In the genomic region with DNA sequence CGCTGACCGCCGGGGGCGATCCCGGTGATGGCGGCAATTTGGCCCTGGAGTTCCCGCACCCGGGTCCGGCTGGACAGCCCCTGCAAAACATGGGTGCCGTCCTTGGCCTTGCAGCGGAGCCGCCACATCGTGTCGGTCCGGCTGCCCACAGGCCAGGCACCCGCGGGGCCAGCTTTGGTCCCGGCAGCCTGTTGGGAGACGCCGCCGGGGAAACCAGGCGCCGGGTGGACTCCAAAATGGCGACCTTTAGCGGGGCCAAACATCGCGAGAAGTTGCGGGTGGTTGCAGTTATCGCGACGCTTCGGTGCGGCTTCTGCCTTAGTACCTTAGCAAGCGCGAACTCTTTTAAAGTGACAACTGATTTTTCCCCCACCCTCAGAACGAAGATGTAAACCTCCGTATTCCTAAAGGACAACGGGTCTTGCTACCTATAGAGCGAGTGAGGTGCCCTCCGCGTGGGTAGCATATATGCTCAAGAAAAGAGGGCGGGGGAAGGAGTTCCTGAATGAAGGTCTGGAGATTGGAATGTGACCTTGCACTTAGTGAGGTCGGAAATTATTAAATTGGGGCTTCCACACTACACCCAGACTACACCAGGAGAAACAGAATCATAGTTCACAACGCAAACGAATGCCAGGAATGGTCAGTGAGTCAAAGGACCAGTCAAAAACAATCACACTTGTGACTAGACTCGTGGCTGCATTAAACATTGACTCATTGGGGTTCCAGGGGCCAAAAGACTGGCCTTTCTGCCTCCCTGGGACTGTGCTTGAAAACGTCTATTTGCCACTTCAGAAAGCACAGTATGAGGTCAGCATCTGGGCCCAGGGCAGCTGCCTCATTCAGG, we compare ENCODE assay signal across 8 cellular contexts. TPM values are rescaled to one million over a fixed set of nuclear protein-coding genes. Genes with fewer than 3 reads are reported as not detected.
A peak's percentile ranks its signal among the peaks of the same experiment; 100 is the strongest.
DNase-seq lines count a peak whose midpoint lies in the region; ATAC-seq and TF ChIP-seq lines count a peak whose summit lies in the region.

YOD1 (minus strand) TSS at position 441 of the 847 bp plus-strand sequence; CDS start at position 263, 178 bp downstream.

- H3K27ac ChIP-seq in ectodermal cell (ENCODE audit: insufficient read depth, low read depth, low read length, poor library complexity, severe bottlenecking) = peak within 1 kb of the TSS; percentile 82
- peak within 1 kb of the TSS; percentile 87 for H3K27ac ChIP-seq in lower lobe of right lung

- peak within 1 kb of the TSS; percentile 94 for H3K27ac Mint-ChIP-seq in activated CD8-positive, alpha-beta T cell treated with anti-CD3 and anti-CD28 coated beads for 36 hours

- DNase-seq in AG04449 (ENCODE audit: low read depth, low spot score) (no peak), NCI-H82 treated with DMSO at 0.1 percent for 48 hours (lab: John Stamatoyannopoulos, UW; ENCODE audit: unreplicated experiment) (peak; percentile 55), lower lobe of right lung (peak; percentile 95)
- DNase-seq in activated CD8-positive, alpha-beta T cell treated with anti-CD3 and anti-CD28 coated beads for 36 hours = peak; percentile 96
- peak; percentile 85 to 87 for DNase-seq in stimulated activated CD4-positive, alpha-beta T cell treated with anti-CD3 and anti-CD28 coated beads, Interleukin-4, amount 100 ng/mL, for 4 hours

- intact Hi-C loops in activated CD8-positive, alpha-beta T cell treated with anti-CD3 and anti-CD28 coated beads for 36 hours (cut with micrococcal nuclease) = loop anchor here (2.0 kb wide), 1 partner anchor 26 kb away; no protein-coding TSS in a partner anchor
- intact Hi-C loops in lower lobe of right lung (cut with DNase I) = no loop called here

- no peaks in the 10 kb centered on the region for H3K9me3 Mint-ChIP-seq in activated CD8-positive, alpha-beta T cell treated with anti-CD3 and anti-CD28 coated beads for 36 hours

- 8 to 9% methylated on average over 47 of the region's 47 CpGs for WGBS in ectodermal cell, 2 experiments

- peaks cover 46% of the 10 kb centered on the region for H3K4me1 Mint-ChIP-seq in activated CD8-positive, alpha-beta T cell treated with anti-CD3 and anti-CD28 coated beads for 36 hours (ENCODE audit: low read depth)

- H3K4me3 ChIP-seq in AG04449 (ENCODE audit: low read depth, low read length) = peak within 1 kb of the TSS; percentile 84
- peak within 1 kb of the TSS; percentile 97 for H3K4me3 ChIP-seq in ectodermal cell (ENCODE audit: insufficient read depth, low read depth, low read length)
- peak within 1 kb of the TSS; percentile 82 for H3K4me3 ChIP-seq in lower lobe of right lung

- CTCF ChIA-PET in AG04449 (lab: Yijun Ruan, JAX) = interaction anchor here (1.0 to 5.8 kb wide), 2 partner anchors 21 to 349 kb away, joined by 3 to 53 read pairs; partner anchors contain the start of gene C1orf116
- CTCF ChIA-PET in activated CD8-positive, alpha-beta T cell treated with anti-CD3 and anti-CD28 coated beads for 36 hours (lab: Charles Lee) = interaction anchor here (1.3 to 4.8 kb wide), 8 partner anchors 10 to 448 kb away, joined by 5 to 49 read pairs (median 11); partner anchors contain the start of gene C1orf116

- POLR2A ChIA-PET in AG04449 (lab: Yijun Ruan, JAX) = no interaction called here
- POLR2A ChIA-PET in activated CD8-positive, alpha-beta T cell treated with anti-CD3 and anti-CD28 coated beads for 36 hours (lab: Charles Lee) = interaction anchor here (0.7 kb wide), 1 partner anchor 290 kb away, joined by 3 read pairs; no protein-coding TSS in a partner anchor

- no peaks in the 10 kb centered on the region for H3K9me3 ChIP-seq in ectodermal cell (ENCODE audit: control insufficient read depth, low read length)
- H3K9me3 ChIP-seq in lower lobe of right lung = no peaks in the 10 kb centered on the region

- peak within 1 kb of the TSS; percentile 99 for H3K4me3 Mint-ChIP-seq in activated CD8-positive, alpha-beta T cell treated with anti-CD3 and anti-CD28 coated beads for 36 hours

- H3K36me3 ChIP-seq in ectodermal cell (ENCODE audit: control insufficient read depth, insufficient read depth, low read length) (no peaks in the 10 kb centered on the region), lower lobe of right lung (peaks cover 29% of the 10 kb centered on the region)

- H3K4me1 ChIP-seq in ectodermal cell (ENCODE audit: control insufficient read depth, insufficient read depth, low read length) (peaks cover 7% of the 10 kb centered on the region), lower lobe of right lung (peaks cover 63% of the 10 kb centered on the region)

- ATAC-seq in GM19023 (IDR thresholded peaks at IDR 0.05; ENCODE audit: unreplicated experiment) (peak; percentile 53), HG03521 (IDR thresholded peaks at IDR 0.05; ENCODE audit: unreplicated experiment) (peak; percentile 39), lower lobe of right lung (peak; percentile 73 to 80)
- peak; percentile 68 for ATAC-seq in activated CD8-positive, alpha-beta T cell treated with anti-CD3 and anti-CD28 coated beads for 36 hours

- H3K27me3 Mint-ChIP-seq in activated CD8-positive, alpha-beta T cell treated with anti-CD3 and anti-CD28 coated beads for 36 hours = no peaks in the 10 kb centered on the region

- H3K27me3 ChIP-seq in ectodermal cell (ENCODE audit: control insufficient read depth, insufficient read depth, low read length, poor library complexity, severe bottlenecking) (peaks cover 7% of the 10 kb centered on the region), lower lobe of right lung (ENCODE audit: low read depth) (no peaks in the 10 kb centered on the region)

- TF ChIP-seq CTCF in AG04449 (IDR thresholded peaks at IDR 0.05; ENCODE audit: insufficient read depth, low read length, missing control alignments) (no peak), lower lobe of right lung (IDR thresholded peaks at IDR 0.05) (no peak)
- no peak for TF ChIP-seq CTCF in activated CD8-positive, alpha-beta T cell treated with anti-CD3 and anti-CD28 coated beads for 36 hours (IDR thresholded peaks at IDR 0.05)

- peaks cover 20% of the 10 kb centered on the region for H3K36me3 Mint-ChIP-seq in activated CD8-positive, alpha-beta T cell treated with anti-CD3 and anti-CD28 coated beads for 36 hours (ENCODE audit: low read depth)

RNA-seq across cellular contexts. Expression of gene YOD1, which starts in this region (rescaled TPM):
- 1 to 10 TPM; 7.4 to 7.5 TPM for total RNA-seq in activated CD8-positive, alpha-beta T cell treated with anti-CD3 and anti-CD28 coated beads for 36 hours
- 13.9 TPM for polyA plus RNA-seq in ectodermal cell (2013, experiment 1 of 4)
- 13.6 TPM for polyA plus RNA-seq in ectodermal cell (2013, experiment 2 of 4)
- polyA plus RNA-seq in ectodermal cell (2013, experiment 3 of 4) = 12.4 TPM
- 12.9 TPM for polyA plus RNA-seq in ectodermal cell (2013, experiment 4 of 4)
- total RNA-seq in lower lobe of right lung = 7.9 TPM
